Comparison of ENCODE assay signal across 1 cellular context in genomic region chr14:40123816-40124215, GRCh38.
TF ChIP-seq lines count a peak whose summit lies in the region.

No MANE protein-coding gene starts in this region.

TF ChIP-seq in HCT116, 20 proteins besides CTCF, POLR2A, EP300 and RAD21 (continued from another document):
- TF ChIP-seq EZH2 (IDR thresholded peaks at IDR 0.05), result no peak
